ENCODE assay signal across 1 cellular context in the genomic region with DNA sequence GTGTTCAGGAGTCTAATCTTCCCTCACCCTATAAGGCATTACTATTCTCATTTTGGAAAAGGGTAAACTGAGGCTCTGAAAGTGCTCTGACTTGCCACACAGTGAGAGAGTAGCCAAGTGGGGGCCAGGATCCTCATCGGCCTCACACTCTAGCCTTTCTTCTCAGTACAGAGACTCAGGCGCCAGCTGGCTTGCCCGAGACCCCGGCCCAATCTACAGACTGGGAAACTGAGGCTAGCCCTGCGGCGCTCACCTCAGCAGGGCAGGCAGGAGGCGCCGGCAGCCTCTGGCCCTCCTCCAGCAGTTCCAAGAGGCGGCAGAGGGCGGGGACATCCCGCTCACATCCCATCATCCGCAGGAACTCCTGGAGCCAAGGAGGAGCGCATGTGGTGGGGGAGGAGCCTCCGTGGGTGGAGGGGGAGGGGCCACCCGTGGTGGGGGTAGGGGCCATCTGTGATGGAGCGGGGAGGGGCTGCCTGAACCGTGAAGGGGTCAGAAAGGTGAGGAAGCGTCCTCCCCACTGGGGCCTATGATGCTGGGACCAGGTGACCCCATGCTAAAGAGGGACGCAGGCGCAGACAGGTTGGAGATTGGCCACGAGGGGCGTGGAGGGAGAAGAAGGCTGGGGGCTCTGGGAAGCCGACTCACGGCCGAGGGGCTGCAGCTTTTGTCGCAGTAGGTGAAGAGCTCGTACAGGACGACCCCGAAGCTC.
TF ChIP-seq lines count a peak whose summit lies in the region.

No MANE protein-coding gene starts in this region.

TF ChIP-seq in GM12891, 5 proteins besides CTCF, POLR2A, EP300 and RAD21 (continued from another document):
- TF ChIP-seq TAF1 (IDR thresholded peaks at IDR 0.05; ENCODE audit: low read depth, low read length) = no peak
- TF ChIP-seq PAX5 (IDR thresholded peaks at IDR 0.05; ENCODE audit: insufficient read depth, low read length, severe bottlenecking) = no peak
